In the genomic region with DNA sequence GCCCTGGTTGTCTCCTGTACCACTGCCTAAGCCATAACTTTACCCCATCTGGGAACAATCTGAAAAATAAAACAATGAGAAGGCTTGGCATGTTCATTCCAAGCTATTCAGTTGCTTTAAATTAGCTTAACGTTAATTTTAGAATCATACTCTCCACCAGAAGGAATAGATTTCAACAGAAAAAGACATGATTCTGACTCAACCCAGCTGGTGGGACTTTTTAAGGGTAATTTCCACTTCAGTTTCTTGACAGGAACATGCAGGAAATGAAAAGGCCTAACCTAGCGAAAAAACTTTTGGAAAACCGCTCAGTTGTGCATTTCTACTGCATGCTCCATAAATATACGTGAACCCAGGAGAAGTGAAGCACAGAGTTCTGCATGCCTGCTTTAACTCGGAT, we compare ENCODE assay signal across 17 cellular contexts. TPM values are rescaled to one million over a fixed set of nuclear protein-coding genes. Genes with fewer than 3 reads are reported as not detected.
A peak's percentile ranks its signal among the peaks of the same experiment; 100 is the strongest.
DNase-seq lines count a peak whose midpoint lies in the region; ATAC-seq and TF ChIP-seq lines count a peak whose summit lies in the region.
"Had no signal": no experiment of that assay in that cellular context is flagged by ENCODE, and none has a peak within 500 bp of the region (broad histone marks: within the 10 kb centered on the region; RNA-seq: fewer than 3 reads in every experiment).

No MANE protein-coding gene starts in this region.

- TF ChIP-seq POLR2A in suprapubic skin (IDR thresholded peaks at IDR 0.05): no peak

- WGBS in suprapubic skin: 54% methylated on average over 5 of the region's 5 CpGs

- H3K27me3 ChIP-seq in OCI-LY3 (ENCODE audit: low read depth, low read length) (no peaks in the 10 kb centered on the region), suprapubic skin (no peaks in the 10 kb centered on the region)
- H3K27me3 ChIP-seq: dorsolateral prefrontal cortex, foreskin keratinocyte had no signal

- H3K4me1 ChIP-seq in OCI-LY3 (ENCODE audit: low read length) (peaks cover 11% of the 10 kb centered on the region), suprapubic skin (peaks cover 11% of the 10 kb centered on the region)
- H3K4me1 ChIP-seq: foreskin keratinocyte had no signal

- H3K9ac ChIP-seq in OCI-LY3 (ENCODE audit: low read length): no peak overlapping the region

- H3K36me3 Mint-ChIP-seq in activated naive CD4-positive, alpha-beta T cell treated with anti-CD3 and anti-CD28 coated beads for 36 hours (ENCODE audit: low read depth): peaks cover 70% of the 10 kb centered on the region

- H3K79me2 ChIP-seq in OCI-LY3 (ENCODE audit: low read length): peaks cover 67% of the 10 kb centered on the region

- ATAC-seq in left ventricle myocardium superior: no peak
- no peak for ATAC-seq in GM21447 (IDR thresholded peaks at IDR 0.05; ENCODE audit: unreplicated experiment)
- ATAC-seq: foreskin keratinocyte, right cardiac atrium had no signal

- H3K27me3 Mint-ChIP-seq in activated naive CD4-positive, alpha-beta T cell treated with anti-CD3 and anti-CD28 coated beads for 36 hours (ENCODE audit: low read depth): no peaks in the 10 kb centered on the region

- H3K4me1 Mint-ChIP-seq in activated naive CD4-positive, alpha-beta T cell treated with anti-CD3 and anti-CD28 coated beads for 36 hours (ENCODE audit: low read depth): peaks cover 79% of the 10 kb centered on the region

- intact Hi-C loops in activated naive CD4-positive, alpha-beta T cell treated with anti-CD3 and anti-CD28 coated beads for 36 hours (cut with micrococcal nuclease): no loop called here
- intact Hi-C loops in left ventricle myocardium superior (cut with micrococcal nuclease): loop anchor here (10.0 kb wide), 1 partner anchor 54 kb away; no protein-coding TSS in a partner anchor

- H2AFZ ChIP-seq in OCI-LY3 (ENCODE audit: low read depth, low read length): no peak overlapping the region

- peak overlapping the region; percentile 17; the same call in 1 of the 2 replicates for H3K4me2 ChIP-seq in OCI-LY3 (ENCODE audit: low read length)

- DNase-seq in activated naive CD4-positive, alpha-beta T cell treated with anti-CD3 and anti-CD28 coated beads for 36 hours: peak; percentile 29
- DNase-seq in activated naive CD4-positive, alpha-beta T cell treated with anti-CD3 and anti-CD28 coated beads, Interleukin-2, amount 50 U/mL, for 16 hours: no peak
- DNase-seq in fibroblast of gingiva (ENCODE audit: low read depth) (peak; percentile 78), suprapubic skin (ENCODE audit: low spot score in 2 of 2) (no peak), left ventricle myocardium superior (no peak), DMS114 treated with DMSO at 0.1 percent for 48 hours (lab: John Stamatoyannopoulos, UW; ENCODE audit: unreplicated experiment) (no peak)
- DNase-seq: activated CD8-positive, alpha-beta memory T cell treated with anti-CD3 and anti-CD28 coated beads, Interleukin-2, amount 50 U/mL, for 48 hours; AML-193; dorsolateral prefrontal cortex; foreskin keratinocyte; NCI-H1694; NCI-H524; right cardiac atrium; stimulated activated CD4-positive, alpha-beta T cell treated with anti-CD3 and anti-CD28 coated beads, Interleukin-2, amount 100 ng/mL, for 48 hours had no signal

- CTCF ChIA-PET in activated naive CD4-positive, alpha-beta T cell treated with anti-CD3 and anti-CD28 coated beads for 36 hours (lab: Charles Lee): interaction anchor here (0.7 to 2.6 kb wide), 2 partner anchors 13 to 61 kb away, joined by 3 to 12 read pairs; no protein-coding TSS in a partner anchor

- H3K4me3 Mint-ChIP-seq in activated naive CD4-positive, alpha-beta T cell treated with anti-CD3 and anti-CD28 coated beads for 36 hours: peak overlapping the region; percentile 4

- no peak for TF ChIP-seq EP300 in suprapubic skin (IDR thresholded peaks at IDR 0.05)

- TF ChIP-seq CTCF in OCI-LY3 (IDR thresholded peaks at IDR 0.05; ENCODE audit: low read depth, low read length) (no peak), suprapubic skin (IDR thresholded peaks at IDR 0.05) (no peak)

- H3K9me3 ChIP-seq in OCI-LY3 (ENCODE audit: insufficient read depth, low read length) (no peaks in the 10 kb centered on the region), suprapubic skin (no peaks in the 10 kb centered on the region)

- H3K4me3 ChIP-seq in OCI-LY3 (ENCODE audit: low read length) (no peak overlapping the region), suprapubic skin (no peak overlapping the region)
- H3K4me3 ChIP-seq: lung had no signal

- H3K36me3 ChIP-seq in OCI-LY3 (replicated peaks; ENCODE audit: low read depth, low read length): peaks cover 81% of the 10 kb centered on the region
- H3K36me3 ChIP-seq in suprapubic skin: peaks cover 79% of the 10 kb centered on the region

- peaks cover 28% of the 10 kb centered on the region for H4K20me1 ChIP-seq in OCI-LY3 (ENCODE audit: insufficient read depth, low read length)

- H3K27ac ChIP-seq in OCI-LY3 (ENCODE audit: low read length) (peak overlapping the region; percentile 27; the same call in 1 of the 2 replicates), suprapubic skin (peak overlapping the region; percentile 23)
- H3K27ac ChIP-seq: foreskin keratinocyte had no signal

- H3K9me3 Mint-ChIP-seq in activated naive CD4-positive, alpha-beta T cell treated with anti-CD3 and anti-CD28 coated beads for 36 hours: no peaks in the 10 kb centered on the region

- peak overlapping the region; percentile 90 for H3K27ac Mint-ChIP-seq in activated naive CD4-positive, alpha-beta T cell treated with anti-CD3 and anti-CD28 coated beads for 36 hours

RNA-seq across cellular contexts. Expression of gene SF3A1, which starts 7.9 kb away (rescaled TPM):
- total RNA-seq in activated naive CD4-positive, alpha-beta T cell treated with anti-CD3 and anti-CD28 coated beads for 36 hours: 100 to 1,000 TPM; 274 to 276 TPM
- 100 to 1,000 TPM; 112 to 208 (median 152) TPM for total RNA-seq in suprapubic skin
- total RNA-seq in left ventricle myocardium superior: 104 TPM

RNA-seq across cellular contexts. Expression of gene CCDC157, which starts 8.0 kb away (rescaled TPM):
- 1 to 10 TPM; 1.1 to 1.5 TPM for total RNA-seq in activated naive CD4-positive, alpha-beta T cell treated with anti-CD3 and anti-CD28 coated beads for 36 hours
- total RNA-seq in suprapubic skin: 1 to 10 TPM; 2.2 to 4.7 (median 3.1) TPM
- 0.37 TPM for total RNA-seq in left ventricle myocardium superior

RNA-seq across cellular contexts. Expression of gene TBC1D10A, which starts 22.1 kb away (rescaled TPM):
- 10 to 100 TPM; 19.4 to 21.4 TPM for total RNA-seq in activated naive CD4-positive, alpha-beta T cell treated with anti-CD3 and anti-CD28 coated beads for 36 hours
- total RNA-seq in suprapubic skin (10 to 100 TPM; 38.3 to 49.2 (median 43.0) TPM), left ventricle myocardium superior (6.2 TPM)

RNA-seq across cellular contexts. Expression of gene RNF215, which starts 38.4 kb away (rescaled TPM):
- total RNA-seq in activated naive CD4-positive, alpha-beta T cell treated with anti-CD3 and anti-CD28 coated beads for 36 hours: 1 to 10 TPM; 2.8 to 3.9 TPM
- total RNA-seq in suprapubic skin (10 to 100 TPM in 2 of 4 donors, 1 to 10 TPM in 2; 6.3 to 15.5 (median 10.2) TPM), left ventricle myocardium superior (5.4 TPM)

RNA-seq across cellular contexts. Expression of gene SEC14L2, which starts 48.0 kb away (rescaled TPM):
- total RNA-seq in activated naive CD4-positive, alpha-beta T cell treated with anti-CD3 and anti-CD28 coated beads for 36 hours: 1 to 10 TPM; 8.2 to 8.8 TPM
- 10 to 100 TPM in 3 of 4 donors, 1 to 10 TPM in 1; 8.9 to 19.9 (median 13.5) TPM for total RNA-seq in suprapubic skin
- total RNA-seq in left ventricle myocardium superior: 0.82 TPM

Comparison
In these comparisons a context has a peak if more than half of its experiments do, and no peak if none do; other contexts are left out.
1. DNase-seq: peak in activated naive CD4-positive, alpha-beta T cell treated with anti-CD3 and anti-CD28 coated beads for 36 hours (single experiment) and fibroblast of gingiva (single experiment); none in activated naive CD4-positive, alpha-beta T cell treated with anti-CD3 and anti-CD28 coated beads, Interleukin-2, amount 50 U/mL, for 16 hours (single experiment), suprapubic skin (0 of 2), left ventricle myocardium superior (single experiment) and DMS114 treated with DMSO at 0.1 percent for 48 hours (single experiment).